In the genomic region with DNA sequence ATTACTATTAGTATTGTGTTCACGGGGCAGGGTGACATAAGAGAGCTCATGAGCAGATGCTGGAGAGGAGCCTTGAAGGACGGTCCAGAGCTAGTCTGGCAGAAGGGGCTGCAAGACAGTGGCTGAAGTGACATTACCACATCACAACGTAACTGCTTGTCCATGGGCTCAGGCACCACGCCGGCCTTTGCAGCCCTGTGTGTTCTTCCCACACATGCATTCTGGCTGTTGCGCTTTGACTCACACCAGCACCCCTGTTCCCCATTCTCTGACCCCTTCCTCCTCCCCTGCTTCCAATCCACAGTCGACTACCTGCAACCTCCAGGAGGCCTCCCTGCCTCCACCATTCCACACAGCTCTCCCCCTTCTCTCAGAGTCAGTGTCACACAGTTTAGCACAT, we compare ENCODE assay signal across 19 cellular contexts.
A peak's percentile ranks its signal among the peaks of the same experiment; 100 is the strongest.
DNase-seq lines count a peak whose midpoint lies in the region; ATAC-seq, FAIRE-seq and TF ChIP-seq lines count a peak whose summit lies in the region.
"Had no signal": no experiment of that assay in that cellular context is flagged by ENCODE, and none has a peak within 500 bp of the region (broad histone marks: within the 10 kb centered on the region; RNA-seq: fewer than 3 reads in every experiment).

No MANE protein-coding gene starts in this region.

- no peaks in the 10 kb centered on the region for H3K27me3 ChIP-seq in Panc1 (ENCODE audit: control insufficient read depth, insufficient read depth, low read length)
- H3K27me3 ChIP-seq in CD4-positive, alpha-beta T cell (ENCODE audit: control insufficient read depth, insufficient read depth, low read length), result no peaks in the 10 kb centered on the region

- H3K4me3 ChIP-seq in Panc1 (ENCODE audit: low read depth in 2 of 2, low read length in 2 of 2), result no peak overlapping the region
- H3K4me3 ChIP-seq: K562 had no signal

- DNase-seq in GM12892 (ENCODE audit: insufficient read length) (no peak), Panc1 (ENCODE audit: low read depth, low spot score) (no peak), islet precursor cell (peak; percentile 37)
- DNase-seq in stimulated activated effector memory CD8-positive, alpha-beta T cell treated with anti-CD3 and anti-CD28 coated beads, Interleukin-12 subunit alpha, Interleukin-12 subunit beta, amount 100 ng/mL, for 72 hours (ENCODE audit: low spot score in 2 of 2), result no peak
- DNase-seq in stimulated activated naive B cell treated with anti-CD40 and anti-IgM and Interleukin-4, amounts not matched to agents 10 μg/mL and 1 μg/mL and 100 μg/mL, for 72 hours, result no peak
- DNase-seq in CD4-positive, alpha-beta T cell, result no peak
- DNase-seq: C1 segment of cervical spinal cord; CD4-positive, alpha-beta memory T cell; DND-41; GDM1; GOT3; H9; HFFc6 had no signal

- H3K9me3 ChIP-seq in Panc1 (ENCODE audit: control insufficient read depth, insufficient read depth, low read depth, low read length), result no peaks in the 10 kb centered on the region
- no peaks in the 10 kb centered on the region for H3K9me3 ChIP-seq in CD4-positive, alpha-beta T cell (ENCODE audit: control insufficient read depth, low read length)

- no peaks in the 10 kb centered on the region for H3K9me3 Mint-ChIP-seq in stimulated activated effector memory CD8-positive, alpha-beta T cell treated with anti-CD3 and anti-CD28 coated beads, Interleukin-12 subunit alpha, Interleukin-12 subunit beta, amount 100 ng/mL, for 72 hours
- H3K9me3 Mint-ChIP-seq in stimulated activated naive B cell treated with anti-CD40 and anti-IgM and Interleukin-4, amounts not matched to agents 10 μg/mL and 1 μg/mL and 100 μg/mL, for 72 hours, result peaks cover 0 to 1% of the 10 kb centered on the region in 2 donors
- peaks cover 4% of the 10 kb centered on the region for H3K9me3 Mint-ChIP-seq in CD4-positive, alpha-beta T cell
- H3K9me3 Mint-ChIP-seq: H9, HFFc6 had no signal

- H3K27ac Mint-ChIP-seq in stimulated activated effector memory CD8-positive, alpha-beta T cell treated with anti-CD3 and anti-CD28 coated beads, Interleukin-12 subunit alpha, Interleukin-12 subunit beta, amount 100 ng/mL, for 72 hours, result no peak overlapping the region
- no peak overlapping the region for H3K27ac Mint-ChIP-seq in stimulated activated naive B cell treated with anti-CD40 and anti-IgM and Interleukin-4, amounts not matched to agents 10 μg/mL and 1 μg/mL and 100 μg/mL, for 72 hours
- no peak overlapping the region for H3K27ac Mint-ChIP-seq in CD4-positive, alpha-beta T cell
- H3K27ac Mint-ChIP-seq: B cell; CD4-positive, alpha-beta memory T cell; H9; HFFc6 had no signal

- in situ Hi-C loops in Panc1 (cut with HindIII; ENCODE audit: low pct_unique_long_range_greater_than_20kb, low sequenced_read_pairs), result no loop called here

- H3K36me3 Mint-ChIP-seq in stimulated activated effector memory CD8-positive, alpha-beta T cell treated with anti-CD3 and anti-CD28 coated beads, Interleukin-12 subunit alpha, Interleukin-12 subunit beta, amount 100 ng/mL, for 72 hours, result no peaks in the 10 kb centered on the region
- no peaks in the 10 kb centered on the region for H3K36me3 Mint-ChIP-seq in stimulated activated naive B cell treated with anti-CD40 and anti-IgM and Interleukin-4, amounts not matched to agents 10 μg/mL and 1 μg/mL and 100 μg/mL, for 72 hours
- no peaks in the 10 kb centered on the region for H3K36me3 Mint-ChIP-seq in CD4-positive, alpha-beta T cell (ENCODE audit: low read depth)
- H3K36me3 Mint-ChIP-seq: CD4-positive, alpha-beta memory T cell had no signal

- no peak for TF ChIP-seq POLR2A in GM12892 (IDR thresholded peaks at IDR 0.05; ENCODE audit: low read depth, low read length)

- no peak for TF ChIP-seq CTCF in Panc1 (IDR thresholded peaks at IDR 0.05)
- TF ChIP-seq CTCF in CD4-positive, alpha-beta T cell (IDR thresholded peaks at IDR 0.05), result no peak

- no TSS peak for BruUV-seq in Panc1 (replicated peaks; lab: Mats Ljungman, UMichigan)

- H3K4me1 Mint-ChIP-seq in stimulated activated effector memory CD8-positive, alpha-beta T cell treated with anti-CD3 and anti-CD28 coated beads, Interleukin-12 subunit alpha, Interleukin-12 subunit beta, amount 100 ng/mL, for 72 hours, result no peaks in the 10 kb centered on the region
- peaks cover 0 to 6% of the 10 kb centered on the region in 2 donors for H3K4me1 Mint-ChIP-seq in stimulated activated naive B cell treated with anti-CD40 and anti-IgM and Interleukin-4, amounts not matched to agents 10 μg/mL and 1 μg/mL and 100 μg/mL, for 72 hours
- H3K4me1 Mint-ChIP-seq in CD4-positive, alpha-beta T cell (ENCODE audit: low read depth), result no peaks in the 10 kb centered on the region
- H3K4me1 Mint-ChIP-seq: B cell; CD4-positive, alpha-beta memory T cell had no signal

- H3K4me1 ChIP-seq in Panc1 (ENCODE audit: control insufficient read depth, insufficient read depth, low read length), result peaks cover 37% of the 10 kb centered on the region

- peak overlapping the region; percentile 58; the same call in 1 of the 2 replicates for H3K27ac ChIP-seq in Panc1 (ENCODE audit: low read length)
- no peak overlapping the region for H3K27ac ChIP-seq in CD4-positive, alpha-beta T cell (ENCODE audit: low read depth, low read length)
- H3K27ac ChIP-seq: HL-60 had no signal

- ATAC-seq in Panc1 (no peak), HG03442 (IDR thresholded peaks at IDR 0.05; ENCODE audit: unreplicated experiment) (no peak), GM18858 (IDR thresholded peaks at IDR 0.05; ENCODE audit: unreplicated experiment) (no peak)
- peak; percentile 11 for ATAC-seq in stimulated activated effector memory CD8-positive, alpha-beta T cell treated with anti-CD3 and anti-CD28 coated beads, Interleukin-12 subunit alpha, Interleukin-12 subunit beta, amount 100 ng/mL, for 72 hours
- ATAC-seq in stimulated activated naive B cell treated with anti-CD40 and anti-IgM and Interleukin-4, amounts not matched to agents 10 μg/mL and 1 μg/mL and 100 μg/mL, for 72 hours (replicated peaks), result no peak
- no peak for ATAC-seq in CD4-positive, alpha-beta T cell (ENCODE audit: poor library complexity)
- ATAC-seq: K562 had no signal

- CTCF ChIA-PET in Panc1 (lab: Charles Lee), result no interaction called here
- CTCF ChIA-PET in CD4-positive, alpha-beta T cell (lab: Charles Lee), result no interaction called here

- intact Hi-C loops in Panc1 (cut with micrococcal nuclease; ENCODE audit: unreplicated experiment), result no loop called here
- intact Hi-C loops in CD4-positive, alpha-beta T cell (cut with DNase I, micrococcal nuclease), result no loop called here

- H3K4me3 Mint-ChIP-seq in stimulated activated effector memory CD8-positive, alpha-beta T cell treated with anti-CD3 and anti-CD28 coated beads, Interleukin-12 subunit alpha, Interleukin-12 subunit beta, amount 100 ng/mL, for 72 hours, result no peak overlapping the region
- H3K4me3 Mint-ChIP-seq in stimulated activated naive B cell treated with anti-CD40 and anti-IgM and Interleukin-4, amounts not matched to agents 10 μg/mL and 1 μg/mL and 100 μg/mL, for 72 hours, result no peak overlapping the region
- H3K4me3 Mint-ChIP-seq in CD4-positive, alpha-beta T cell, result no peak overlapping the region
- H3K4me3 Mint-ChIP-seq: B cell; CD4-positive, alpha-beta memory T cell; H9; HFFc6 had no signal

- POLR2A ChIA-PET in Panc1 (lab: Charles Lee), result no interaction called here
- POLR2A ChIA-PET in CD4-positive, alpha-beta T cell (lab: Charles Lee), result no interaction called here

- no peaks in the 10 kb centered on the region for H3K27me3 Mint-ChIP-seq in stimulated activated naive B cell treated with anti-CD40 and anti-IgM and Interleukin-4, amounts not matched to agents 10 μg/mL and 1 μg/mL and 100 μg/mL, for 72 hours
- H3K27me3 Mint-ChIP-seq in CD4-positive, alpha-beta T cell, result no peaks in the 10 kb centered on the region

- FAIRE-seq in GM12892 (lab: Jason Lieb, UNC), result peak; percentile 57
- FAIRE-seq: A204.1, K562 had no signal

- H3K36me3 ChIP-seq in Panc1 (ENCODE audit: control insufficient read depth, insufficient read depth, low read length), result no peaks in the 10 kb centered on the region
